ENCODE assay signal across 8 cellular contexts in genomic region chr7:24842449-24843241, GRCh38.
DNase-seq lines count a peak whose midpoint lies in the region; ATAC-seq and TF ChIP-seq lines count a peak whose summit lies in the region.

No MANE protein-coding gene starts in this region.

- H2AFZ ChIP-seq in Karpas-422 (ENCODE audit: low read length): no peak overlapping the region

- no peak for TF ChIP-seq CTCF in GM13977 (IDR thresholded peaks at IDR 0.05; ENCODE audit: extremely low read depth, insufficient read depth, missing control alignments)
- no peak for TF ChIP-seq CTCF in kidney epithelial cell (IDR thresholded peaks at IDR 0.05; ENCODE audit: insufficient read depth, low read length, poor library complexity, severe bottlenecking)
- no peak for TF ChIP-seq CTCF in gastrocnemius medialis (IDR thresholded peaks at IDR 0.05 in 4 of 5, conservative IDR thresholded peaks at IDR 0.05 in 1 of 5)

- peak overlapping the region; percentile 71 for H3K9ac ChIP-seq in Karpas-422 (ENCODE audit: low read length)

- peak overlapping the region; percentile 79 for H3K4me2 ChIP-seq in Karpas-422 (ENCODE audit: low read depth, low read length, poor library complexity, severe bottlenecking)

- no peaks in the 10 kb centered on the region for H3K9me2 ChIP-seq in Karpas-422 (replicated peaks; ENCODE audit: insufficient read depth, low read length)

- peak; percentile 20 for DNase-seq in GM13977 (ENCODE audit: low spot score)
- peak; percentile 83 for DNase-seq in Karpas-422
- peak; percentile 69 for DNase-seq in kidney epithelial cell (ENCODE audit: low read depth)
- DNase-seq in stimulated activated CD8-positive, alpha-beta memory T cell treated with anti-CD3 and anti-CD28 coated beads, Interleukin-4, amount 100 ng/mL, for 48 hours: no peak
- DNase-seq in gastrocnemius medialis: no peak
- DNase-seq in stimulated activated CD4-positive, alpha-beta T cell treated with anti-CD3 and anti-CD28 coated beads, Interleukin-1b, Interleukin-23, amount 100 ng/mL, for 48 hours: no peak
- DNase-seq in NCI-H2107 (lab: John Stamatoyannopoulos, UW): no peak

- H3K36me3 ChIP-seq in Karpas-422 (ENCODE audit: insufficient read depth, low read length) (peaks cover 35% of the 10 kb centered on the region), kidney epithelial cell (ENCODE audit: control insufficient read depth, insufficient read depth, low read length) (no peaks in the 10 kb centered on the region), gastrocnemius medialis (no peaks in the 10 kb centered on the region)

- peaks cover 12% of the 10 kb centered on the region for H3K79me2 ChIP-seq in Karpas-422 (ENCODE audit: low read length)

- H3K4me3 ChIP-seq in Karpas-422 (ENCODE audit: low read length) (peak overlapping the region; percentile 55), kidney epithelial cell (ENCODE audit: low read depth, low read length) (no peak overlapping the region), gastrocnemius medialis (no peak overlapping the region)

- H3K9me3 ChIP-seq in Karpas-422 (ENCODE audit: low read length): no peaks in the 10 kb centered on the region
- no peaks in the 10 kb centered on the region for H3K9me3 ChIP-seq in gastrocnemius medialis

- intact Hi-C loops in gastrocnemius medialis (cut with DNase I; ENCODE audit: low total_unique reads): no loop called here

- no peak for TF ChIP-seq POLR2A in gastrocnemius medialis (IDR thresholded peaks at IDR 0.05)

- H3K27ac ChIP-seq in Karpas-422 (ENCODE audit: low read length) (peak overlapping the region; percentile 99), gastrocnemius medialis (no peak overlapping the region)

- H4K20me1 ChIP-seq in Karpas-422 (ENCODE audit: insufficient read depth, low read depth, low read length): no peaks in the 10 kb centered on the region

- in situ Hi-C loops in GM13977 (cut with MboI; ENCODE audit: low pct_unique_long_range_greater_than_20kb, low sequenced_read_pairs, unreplicated experiment) (no loop called here), gastrocnemius medialis (cut with MboI; ENCODE audit: low sequenced_read_pairs in 4 of 4) (no loop called here)

- H3K4me1 ChIP-seq in Karpas-422 (ENCODE audit: low read length) (peaks cover 96% of the 10 kb centered on the region), gastrocnemius medialis (no peaks in the 10 kb centered on the region)

- ATAC-seq in GM21737 (IDR thresholded peaks at IDR 0.05; ENCODE audit: unreplicated experiment): peak; percentile 48
- ATAC-seq in gastrocnemius medialis: no peak

- no peaks in the 10 kb centered on the region for H3K27me3 ChIP-seq in Karpas-422 (ENCODE audit: low read length)
- no peaks in the 10 kb centered on the region for H3K27me3 ChIP-seq in kidney epithelial cell (ENCODE audit: control insufficient read depth, insufficient read depth, low read length)
- no peaks in the 10 kb centered on the region for H3K27me3 ChIP-seq in gastrocnemius medialis

Comparison
In these comparisons a context has a peak if more than half of its experiments do, and no peak if none do; other contexts are left out.
1. DNase-seq: peak in GM13977 (single experiment), Karpas-422 (single experiment) and kidney epithelial cell (single experiment); none in stimulated activated CD8-positive, alpha-beta memory T cell treated with anti-CD3 and anti-CD28 coated beads, Interleukin-4, amount 100 ng/mL, for 48 hours (single experiment), gastrocnemius medialis (0 of 2), stimulated activated CD4-positive, alpha-beta T cell treated with anti-CD3 and anti-CD28 coated beads, Interleukin-1b, Interleukin-23, amount 100 ng/mL, for 48 hours (single experiment) and NCI-H2107 (single experiment).